ENCODE assay signal across 1 cellular context in genomic region chr3:8655387-8655835, GRCh38.
TF ChIP-seq lines count a peak whose summit lies in the region.

No MANE protein-coding gene starts in this region.

TF ChIP-seq in HepG2, 621 proteins besides CTCF, POLR2A, EP300 and RAD21 (continued from another document):
- no peak for TF ChIP-seq CREBL2 (CRISPR knock-in tag; IDR thresholded peaks at IDR 0.05; ENCODE audit: borderline replicate concordance)
- TF ChIP-seq TAF1 (CRISPR knock-in tag; IDR thresholded peaks at IDR 0.05) = no peak
- no peak for TF ChIP-seq MAZ (IDR thresholded peaks at IDR 0.05; ENCODE audit: borderline replicate concordance, low read depth, low read length)
- no peak for TF ChIP-seq MAZ (CRISPR knock-in tag; IDR thresholded peaks at IDR 0.05; ENCODE audit: low read depth)
- TF ChIP-seq RXRA (CRISPR knock-in tag; IDR thresholded peaks at IDR 0.05) = peak; percentile 20; the same call in 1 of the 2 replicates
- peak; percentile 84 for TF ChIP-seq MEF2D (CRISPR knock-in tag; IDR thresholded peaks at IDR 0.05)
- peak; percentile 73 for TF ChIP-seq PHF21A (CRISPR knock-in tag; IDR thresholded peaks at IDR 0.05)
- TF ChIP-seq ZNF710 (CRISPR knock-in tag; IDR thresholded peaks at IDR 0.05; ENCODE audit: borderline replicate concordance) = peak; percentile 84; the same call in 1 of the 2 replicates
- no peak for TF ChIP-seq KDM3A (CRISPR knock-in tag; IDR thresholded peaks at IDR 0.05; ENCODE audit: low read depth)
- no peak for TF ChIP-seq USF2 (IDR thresholded peaks at IDR 0.05; ENCODE audit: low read depth, low read length)
- TF ChIP-seq USF2 (CRISPR knock-in tag; IDR thresholded peaks at IDR 0.05; ENCODE audit: borderline replicate concordance) = no peak
